Comparison of ENCODE assay signal across 24 cellular contexts in the genomic region with DNA sequence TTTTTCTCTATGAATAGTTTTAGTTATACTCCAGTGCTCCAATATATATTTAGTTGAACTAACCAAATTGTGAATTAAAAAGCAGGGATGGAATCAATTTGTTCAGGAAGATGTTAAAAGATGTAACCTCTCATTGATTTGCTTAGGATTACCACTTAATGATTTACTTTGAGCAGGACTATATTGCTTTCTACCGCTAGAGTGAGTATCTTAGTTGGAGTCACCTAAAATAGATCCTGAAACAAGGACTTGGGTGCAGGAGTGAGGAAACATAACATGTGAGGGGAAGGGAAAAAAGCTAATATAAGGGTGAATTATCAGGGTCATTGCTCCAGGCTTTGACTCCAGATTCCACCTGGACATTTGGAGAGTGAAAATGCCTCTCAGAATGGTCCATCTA.
"Had no signal": no experiment of that assay in that cellular context is flagged by ENCODE, and none has a peak within 500 bp of the region (broad histone marks: within the 10 kb centered on the region; RNA-seq: fewer than 3 reads in every experiment).

No MANE protein-coding gene starts in this region.

- H3K27ac Mint-ChIP-seq: activated naive CD8-positive, alpha-beta T cell; activated T-cell treated with anti-CD3 and anti-CD28 coated beads, Interleukin-2, amount 50 U/mL, for 24 hours; activated T-helper 2 cell treated with anti-CD3 and anti-CD28 coated beads, Interferon-gamma antibody, Interleukin-2, Interleukin-4, amounts not matched to agents 10 μg/mL and 5 μg/mL and 100 μg/mL, durations not matched to agents 14 hours and 24 hours and 36 hours; naive thymus-derived CD4-positive, alpha-beta T cell had no signal

- H3K4me3 Mint-ChIP-seq: activated naive CD8-positive, alpha-beta T cell; activated T-cell treated with anti-CD3 and anti-CD28 coated beads, Interleukin-2, amount 50 U/mL, for 24 hours; naive thymus-derived CD4-positive, alpha-beta T cell had no signal

- DNase-seq: activated CD4-positive, alpha-beta T cell treated with anti-CD3 and anti-CD28 coated beads, Interleukin-2, amount 50 U/mL, for 4 hours; activated CD8-positive, alpha-beta memory T cell treated with anti-CD3 and anti-CD28 coated beads for 24 hours; activated CD8-positive, alpha-beta memory T cell treated with anti-CD3 and anti-CD28 coated beads, Interleukin-2, amount 50 U/mL, for 4 hours; activated naive CD4-positive, alpha-beta T cell; activated T-cell treated with anti-CD3 and anti-CD28 coated beads, Interleukin-2, amount 50 U/mL, for 24 hours; adrenal gland; brain microvascular endothelial cell; central memory CD4-positive, alpha-beta T cell; colonic mucosa; foreskin melanocyte; kidney; lower lobe of right lung; naive thymus-derived CD4-positive, alpha-beta T cell; stimulated activated CD4-positive, alpha-beta T cell treated with anti-CD3 and anti-CD28 coated beads, Interleukin-12 subunit alpha, Interleukin-12 subunit beta, amount 100 ng/mL, for 4 hours; stimulated activated CD4-positive, alpha-beta T cell treated with anti-CD3 and anti-CD28 coated beads, Interleukin-4, amount 100 ng/mL, for 4 hours; stimulated activated naive CD8-positive, alpha-beta T cell treated with anti-CD3 and anti-CD28 coated beads, Interleukin-15, Interleukin-2, amounts not matched to agents 100 U/mL and 50 U/mL, for 24 hours; SW 1271; WERI-Rb-1 had no signal

- H3K9me3 ChIP-seq: adrenal gland, ascending aorta, colonic mucosa, lower lobe of right lung, prostate gland, right atrium auricular region had no signal

- H3K27ac ChIP-seq: adrenal gland, ascending aorta, brain microvascular endothelial cell, colonic mucosa, lower lobe of right lung, prostate gland, right atrium auricular region, WERI-Rb-1 had no signal

- H3K36me3 ChIP-seq: adrenal gland, ascending aorta, brain microvascular endothelial cell, colonic mucosa, lower lobe of right lung, prostate gland, right atrium auricular region, WERI-Rb-1 had no signal

- H3K36me3 Mint-ChIP-seq: activated naive CD8-positive, alpha-beta T cell; naive thymus-derived CD4-positive, alpha-beta T cell had no signal

- H3K4me1 Mint-ChIP-seq: naive thymus-derived CD4-positive, alpha-beta T cell had no signal

- ATAC-seq: left lobe of liver; lower lobe of right lung; naive thymus-derived CD4-positive, alpha-beta T cell; stimulated activated naive CD8-positive, alpha-beta T cell treated with anti-CD3 and anti-CD28 coated beads, Interleukin-15, Interleukin-2, amounts not matched to agents 100 U/mL and 50 U/mL, for 24 hours had no signal

- FAIRE-seq: kidney had no signal

- H3K27me3 ChIP-seq: adrenal gland, ascending aorta, brain microvascular endothelial cell, colonic mucosa, right atrium auricular region had no signal

- H3K27me3 Mint-ChIP-seq: activated naive CD8-positive, alpha-beta T cell; activated T-cell treated with anti-CD3 and anti-CD28 coated beads, Interleukin-2, amount 50 U/mL, for 24 hours; naive thymus-derived CD4-positive, alpha-beta T cell had no signal

- H3K4me1 ChIP-seq: adrenal gland, ascending aorta, colonic mucosa, lower lobe of right lung, prostate gland, right atrium auricular region had no signal

- H3K4me3 ChIP-seq: adrenal gland, ascending aorta, colonic mucosa, lower lobe of right lung, prostate gland, right atrium auricular region had no signal
